ENCODE assay signal across 15 cellular contexts in the genomic region with DNA sequence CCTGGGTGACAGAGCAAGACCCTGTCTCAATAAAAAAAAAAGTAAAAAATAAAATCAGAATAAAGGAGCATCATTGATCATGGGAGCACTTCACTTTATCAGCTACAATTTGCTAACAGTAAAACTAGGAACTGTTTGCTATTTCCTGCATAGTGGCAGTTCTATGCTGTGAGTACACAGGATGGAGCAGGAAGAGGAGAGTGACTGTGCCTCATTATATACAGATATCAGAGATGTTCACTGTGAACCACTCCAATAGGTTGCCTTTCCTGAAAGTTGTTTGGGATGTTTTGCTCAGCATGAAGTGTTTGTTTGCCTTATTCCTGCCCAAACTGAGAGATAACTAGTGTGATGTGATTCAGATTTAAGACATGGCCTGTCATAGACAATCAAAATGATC.
A peak's percentile ranks its signal among the peaks of the same experiment; 100 is the strongest.
DNase-seq lines count a peak whose midpoint lies in the region; ATAC-seq and TF ChIP-seq lines count a peak whose summit lies in the region.
"Had no signal": no experiment of that assay in that cellular context is flagged by ENCODE, and none has a peak within 500 bp of the region (broad histone marks: within the 10 kb centered on the region; RNA-seq: fewer than 3 reads in every experiment).

No MANE protein-coding gene starts in this region.

- no peak for TF ChIP-seq CTCF in GM13976 (IDR thresholded peaks at IDR 0.05; ENCODE audit: borderline replicate concordance, control extremely low read depth, extremely low read depth, insufficient read depth, missing control alignments)

- in situ Hi-C loops in GM13976 (cut with MboI; ENCODE audit: low sequenced_read_pairs, unreplicated experiment) (no loop called here), G401 (cut with HindIII; ENCODE audit: low sequenced_read_pairs) (no loop called here)

- no peaks in the 10 kb centered on the region for H3K4me1 Mint-ChIP-seq in activated naive CD4-positive, alpha-beta T cell treated with anti-CD3 and anti-CD28 coated beads, Interleukin-2, amount 50 U/mL, for 24 hours
- peaks cover 2% of the 10 kb centered on the region for H3K4me1 Mint-ChIP-seq in memory B cell
- H3K4me1 Mint-ChIP-seq: B cell had no signal

- H3K36me3 ChIP-seq in KOPT-K1 (ENCODE audit: insufficient read depth, low read length) = peaks cover 15% of the 10 kb centered on the region

- no peaks in the 10 kb centered on the region for H3K27me3 Mint-ChIP-seq in activated naive CD4-positive, alpha-beta T cell treated with anti-CD3 and anti-CD28 coated beads, Interleukin-2, amount 50 U/mL, for 24 hours
- H3K27me3 Mint-ChIP-seq in memory B cell = no peaks in the 10 kb centered on the region
- H3K27me3 Mint-ChIP-seq: B cell; CD4-positive, alpha-beta memory T cell had no signal

- no peak for DNase-seq in activated naive CD4-positive, alpha-beta T cell treated with Interleukin-2 at 50 U/mL for 16 hours
- peak; percentile 6 for DNase-seq in GM13976 (ENCODE audit: low spot score)
- no peak for DNase-seq in memory B cell (ENCODE audit: low spot score in 2 of 2)
- no peak for DNase-seq in G401 (ENCODE audit: low spot score)
- DNase-seq: C1 segment of cervical spinal cord; CD4-positive, alpha-beta memory T cell; DMS79; EL; GDM1; HCEC 1CT; HFFc6 had no signal

- ATAC-seq in memory B cell (ENCODE audit: low read depth) (no peak), GM21381 (IDR thresholded peaks at IDR 0.05; ENCODE audit: unreplicated experiment) (no peak)

- H3K9me3 Mint-ChIP-seq in activated naive CD4-positive, alpha-beta T cell treated with anti-CD3 and anti-CD28 coated beads, Interleukin-2, amount 50 U/mL, for 24 hours = no peaks in the 10 kb centered on the region
- no peaks in the 10 kb centered on the region for H3K9me3 Mint-ChIP-seq in memory B cell
- H3K9me3 Mint-ChIP-seq: CD4-positive, alpha-beta memory T cell; HFFc6 had no signal

- no peaks in the 10 kb centered on the region for H3K9me3 ChIP-seq in KOPT-K1 (ENCODE audit: insufficient read depth, low read length, poor library complexity, severe bottlenecking)

- peak overlapping the region; percentile 95 for H3K27ac ChIP-seq in KOPT-K1 (ENCODE audit: low read depth, low read length, poor library complexity, severe bottlenecking)

- no peak overlapping the region for H3K4me3 Mint-ChIP-seq in activated naive CD4-positive, alpha-beta T cell treated with anti-CD3 and anti-CD28 coated beads, Interleukin-2, amount 50 U/mL, for 24 hours
- H3K4me3 Mint-ChIP-seq in memory B cell = no peak overlapping the region
- H3K4me3 Mint-ChIP-seq: B cell; CD4-positive, alpha-beta memory T cell; HFFc6 had no signal

- peak overlapping the region; percentile 4 for H3K27ac Mint-ChIP-seq in activated naive CD4-positive, alpha-beta T cell treated with anti-CD3 and anti-CD28 coated beads, Interleukin-2, amount 50 U/mL, for 24 hours
- H3K27ac Mint-ChIP-seq in memory B cell = peak overlapping the region; percentile 16
- H3K27ac Mint-ChIP-seq: B cell; CD4-positive, alpha-beta memory T cell; HFFc6 had no signal

- peaks cover 9% of the 10 kb centered on the region for H3K36me3 Mint-ChIP-seq in activated naive CD4-positive, alpha-beta T cell treated with anti-CD3 and anti-CD28 coated beads, Interleukin-2, amount 50 U/mL, for 24 hours
- H3K36me3 Mint-ChIP-seq in memory B cell = peaks cover 40% of the 10 kb centered on the region
